Comparison of ENCODE assay signal across 31 cellular contexts in the genomic region with DNA sequence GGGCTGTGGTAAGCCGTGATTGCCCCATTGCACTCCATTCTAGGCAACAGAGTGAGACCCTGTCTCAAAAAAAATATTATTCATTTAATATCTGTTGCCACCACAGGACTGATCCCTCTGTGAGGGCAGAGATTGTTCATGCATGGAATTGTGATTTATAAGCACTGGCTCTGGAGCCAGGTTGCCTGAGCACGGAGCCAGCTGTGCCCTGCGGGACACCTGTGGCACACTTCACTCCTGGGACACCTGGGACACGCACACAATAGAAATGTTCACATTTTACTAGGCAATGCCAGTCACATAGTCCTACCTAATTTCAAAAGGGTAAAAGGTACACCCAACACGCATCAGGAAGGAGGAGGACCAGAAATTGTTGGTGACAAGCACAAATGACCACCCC.
"Had no signal": no experiment of that assay in that cellular context is flagged by ENCODE, and none has a peak within 500 bp of the region (broad histone marks: within the 10 kb centered on the region; RNA-seq: fewer than 3 reads in every experiment).

No MANE protein-coding gene starts in this region.

- H3K4me1 Mint-ChIP-seq: activated B cell treated with CpG ODN at 0.5 μM for 24 hours; activated CD4-positive, alpha-beta T cell treated with anti-CD3 and anti-CD28 coated beads, Interleukin-2, amount 10 ng/mL, durations not matched to agents 24 days and 14 days; activated naive CD8-positive, alpha-beta T cell treated with anti-CD3 and anti-CD28 coated beads for 36 hours; activated T-helper 17 cell treated with anti-CD3 and anti-CD28 coated beads, Interleukin-2, amount 50 U/mL, for 72 hours had no signal

- H3K27ac Mint-ChIP-seq: activated B cell treated with CpG ODN at 0.5 μM for 24 hours; activated CD4-positive, alpha-beta memory T cell treated with anti-CD3 and anti-CD28 coated beads for 36 hours; activated CD4-positive, alpha-beta T cell treated with anti-CD3 and anti-CD28 coated beads, Interleukin-2, amount 10 ng/mL, durations not matched to agents 24 days and 14 days; activated CD8-positive, alpha-beta T cell treated with anti-CD3 and anti-CD28 coated beads for 36 hours; activated naive CD4-positive, alpha-beta T cell treated with anti-CD3 and anti-CD28 coated beads for 36 hours; activated naive CD4-positive, alpha-beta T cell treated with anti-CD3 and anti-CD28 coated beads, Interleukin-2, amount 50 U/mL, for 72 hours; activated naive CD8-positive, alpha-beta T cell treated with anti-CD3 and anti-CD28 coated beads for 36 hours; activated T-cell treated with anti-CD3 and anti-CD28 coated beads, Interleukin-2, amount 50 U/mL, for 72 hours; activated T-helper 1 cell treated with anti-CD3 and anti-CD28 coated beads, Interleukin-12 subunit alpha, Interleukin-12 subunit beta, Interleukin-2, Interleukin-4 antibody, amounts not matched to agents 30 ng/mL and 10 ng/mL and 1 ng/mL, durations not matched to agents 14 hours and 24 hours and 36 hours; activated T-helper 17 cell treated with anti-CD3 and anti-CD28 coated beads, Interleukin-2, amount 50 U/mL, for 72 hours; T-helper 1 cell treated with Interleukin-12 subunit alpha and Interleukin-12 subunit beta and Interleukin-4 antibody, amounts not matched to agents 30 μg/mL and 1 μg/mL, for 36 hours; T-helper 2 cell treated with Interferon-gamma antibody and Interleukin-4, amounts not matched to agents 5 μg/mL and 100 μg/mL, for 36 hours had no signal

- ATAC-seq: activated CD8-positive, alpha-beta T cell treated with anti-CD3 and anti-CD28 coated beads for 36 hours; activated naive CD4-positive, alpha-beta T cell treated with anti-CD3 and anti-CD28 coated beads, Interleukin-2, amount 50 U/mL, for 72 hours; activated T-cell treated with anti-CD3 and anti-CD28 coated beads, Interleukin-2, amount 50 U/mL, for 4 hours; activated T-cell treated with anti-CD3 and anti-CD28 coated beads, Interleukin-2, amount 50 U/mL, for 72 hours; activated T-helper 17 cell treated with anti-CD3 and anti-CD28 coated beads, Interleukin-2, amount 50 U/mL, for 72 hours; body of pancreas had no signal

- DNase-seq: activated B cell treated with CpG ODN at 0.5 μM for 24 hours; activated CD4-positive, alpha-beta memory T cell treated with anti-CD3 and anti-CD28 coated beads for 36 hours; activated CD4-positive, alpha-beta T cell treated with anti-CD3 and anti-CD28 coated beads for 4 hours; activated CD4-positive, alpha-beta T cell treated with anti-CD3 and anti-CD28 coated beads, Interleukin-2, amount 10 ng/mL, durations not matched to agents 24 days and 14 days; activated CD4-positive, alpha-beta T cell treated with anti-CD3 and anti-CD28 coated beads, Interleukin-2, amount 50 U/mL, for 1 hour; activated CD4-positive, alpha-beta T cell treated with anti-CD3 and anti-CD28 coated beads, Interleukin-2, amount 50 U/mL, for 4 hours; activated CD4-positive, CD25-positive, alpha-beta regulatory T cell treated with anti-CD3 and anti-CD28 coated beads, Interleukin-2, amount 50 U/mL, for 72 hours; activated CD8-positive, alpha-beta T cell treated with anti-CD3 and anti-CD28 coated beads for 36 hours; activated effector memory CD4-positive, alpha-beta T cell treated with anti-CD3 and anti-CD28 coated beads, Interleukin-2, amount 50 U/mL, for 16 hours; activated gamma-delta T cell treated with Interleukin-2 at 50 U/mL for 16 hours; activated naive CD4-positive, alpha-beta T cell; activated naive CD4-positive, alpha-beta T cell treated with anti-CD3 and anti-CD28 coated beads for 36 hours; activated naive CD4-positive, alpha-beta T cell treated with anti-CD3 and anti-CD28 coated beads, Interleukin-2, amount 50 U/mL, for 16 hours; activated naive CD8-positive, alpha-beta T cell treated with anti-CD3 and anti-CD28 coated beads for 36 hours; activated T-cell treated with anti-CD3 and anti-CD28 coated beads for 4 hours; activated T-cell treated with anti-CD3 and anti-CD28 coated beads, Interleukin-2, amount 50 U/mL, for 1 hour; activated T-cell treated with anti-CD3 and anti-CD28 coated beads, Interleukin-2, amount 50 U/mL, for 4 hours; activated T-cell treated with anti-CD3 and anti-CD28 coated beads, Interleukin-2, amount 50 U/mL, for 72 hours; adrenal gland; amniotic stem cell; aorta; body of pancreas; brain microvascular endothelial cell; central memory CD4-positive, alpha-beta T cell; T-helper 2 cell; T-helper 9 cell had no signal

- H3K9me3 Mint-ChIP-seq: activated B cell treated with CpG ODN at 0.5 μM for 24 hours; activated CD4-positive, alpha-beta memory T cell treated with anti-CD3 and anti-CD28 coated beads for 36 hours; activated CD4-positive, alpha-beta T cell treated with anti-CD3 and anti-CD28 coated beads, Interleukin-2, amount 10 ng/mL, durations not matched to agents 24 days and 14 days; activated CD8-positive, alpha-beta T cell treated with anti-CD3 and anti-CD28 coated beads for 36 hours; activated naive CD4-positive, alpha-beta T cell treated with anti-CD3 and anti-CD28 coated beads for 36 hours; activated naive CD8-positive, alpha-beta T cell treated with anti-CD3 and anti-CD28 coated beads for 36 hours; activated T-cell treated with anti-CD3 and anti-CD28 coated beads, Interleukin-2, amount 50 U/mL, for 4 hours; activated T-cell treated with anti-CD3 and anti-CD28 coated beads, Interleukin-2, amount 50 U/mL, for 72 hours; activated T-helper 1 cell treated with anti-CD3 and anti-CD28 coated beads, Interleukin-12 subunit alpha, Interleukin-12 subunit beta, Interleukin-2, Interleukin-4 antibody, amounts not matched to agents 30 ng/mL and 10 ng/mL and 1 ng/mL, durations not matched to agents 14 hours and 24 hours and 36 hours; activated T-helper 17 cell treated with anti-CD3 and anti-CD28 coated beads, Interleukin-2, amount 50 U/mL, for 72 hours; T-helper 1 cell treated with Interleukin-12 subunit alpha and Interleukin-12 subunit beta and Interleukin-4 antibody, amounts not matched to agents 30 μg/mL and 1 μg/mL, for 36 hours; T-helper 2 cell treated with Interferon-gamma antibody and Interleukin-4, amounts not matched to agents 5 μg/mL and 100 μg/mL, for 36 hours had no signal

- H3K36me3 Mint-ChIP-seq: activated CD4-positive, alpha-beta memory T cell treated with anti-CD3 and anti-CD28 coated beads for 36 hours; activated naive CD4-positive, alpha-beta T cell treated with anti-CD3 and anti-CD28 coated beads, Interleukin-2, amount 50 U/mL, for 72 hours; activated naive CD8-positive, alpha-beta T cell treated with anti-CD3 and anti-CD28 coated beads for 36 hours had no signal

- H3K4me3 Mint-ChIP-seq: activated B cell treated with CpG ODN at 0.5 μM for 24 hours; activated CD4-positive, alpha-beta memory T cell treated with anti-CD3 and anti-CD28 coated beads for 36 hours; activated CD4-positive, alpha-beta T cell treated with anti-CD3 and anti-CD28 coated beads, Interleukin-2, amount 10 ng/mL, durations not matched to agents 24 days and 14 days; activated CD8-positive, alpha-beta T cell treated with anti-CD3 and anti-CD28 coated beads for 36 hours; activated naive CD4-positive, alpha-beta T cell treated with anti-CD3 and anti-CD28 coated beads for 36 hours; activated naive CD8-positive, alpha-beta T cell treated with anti-CD3 and anti-CD28 coated beads for 36 hours; activated T-cell treated with anti-CD3 and anti-CD28 coated beads, Interleukin-2, amount 50 U/mL, for 4 hours; activated T-cell treated with anti-CD3 and anti-CD28 coated beads, Interleukin-2, amount 50 U/mL, for 72 hours; activated T-helper 1 cell treated with anti-CD3 and anti-CD28 coated beads, Interleukin-12 subunit alpha, Interleukin-12 subunit beta, Interleukin-2, Interleukin-4 antibody, amounts not matched to agents 30 ng/mL and 10 ng/mL and 1 ng/mL, durations not matched to agents 14 hours and 24 hours and 36 hours; activated T-helper 17 cell treated with anti-CD3 and anti-CD28 coated beads, Interleukin-2, amount 50 U/mL, for 72 hours; T-helper 1 cell treated with Interleukin-12 subunit alpha and Interleukin-12 subunit beta and Interleukin-4 antibody, amounts not matched to agents 30 μg/mL and 1 μg/mL, for 36 hours; T-helper 2 cell treated with Interferon-gamma antibody and Interleukin-4, amounts not matched to agents 5 μg/mL and 100 μg/mL, for 36 hours had no signal
